ENCODE assay signal across 30 cellular contexts in genomic region chr21:31480228-31480627, GRCh38.
"Had no signal": no experiment of that assay in that cellular context is flagged by ENCODE, and none has a peak within 500 bp of the region (broad histone marks: within the 10 kb centered on the region; RNA-seq: fewer than 3 reads in every experiment).

No MANE protein-coding gene starts in this region.

- ATAC-seq: activated CD4-positive, alpha-beta T cell treated with anti-CD3 and anti-CD28 coated beads for 36 hours; activated CD8-positive, alpha-beta memory T cell treated with anti-CD3 and anti-CD28 coated beads, Interleukin-2, amount 10 ng/mL, durations not matched to agents 7 days and 5 days; activated CD8-positive, alpha-beta T cell treated with anti-CD3 and anti-CD28 coated beads, Interleukin-2, amount 10 ng/mL, durations not matched to agents 7 days and 5 days; activated naive CD8-positive, alpha-beta T cell treated with anti-CD3 and anti-CD28 coated beads, Interleukin-2, amount 50 U/mL, for 24 hours; body of pancreas; effector memory CD8-positive, alpha-beta T cell; foreskin keratinocyte; gastroesophageal sphincter had no signal

- H3K4me3 Mint-ChIP-seq: activated CD4-positive, alpha-beta memory T cell treated with anti-CD3 and anti-CD28 coated beads for 36 hours; activated CD4-positive, alpha-beta T cell treated with anti-CD3 and anti-CD28 coated beads for 36 hours; activated CD4-positive, alpha-beta T cell treated with anti-CD3 and anti-CD28 coated beads, Interleukin-2, amount 10 ng/mL, durations not matched to agents 24 days and 14 days; activated CD8-positive, alpha-beta memory T cell treated with anti-CD3 and anti-CD28 coated beads, Interleukin-2, amount 10 ng/mL, durations not matched to agents 7 days and 5 days; activated CD8-positive, alpha-beta T cell treated with anti-CD3 and anti-CD28 coated beads, Interleukin-2, amount 10 ng/mL, durations not matched to agents 7 days and 5 days; activated naive CD4-positive, alpha-beta T cell treated with anti-CD3 and anti-CD28 coated beads for 36 hours; activated naive CD4-positive, alpha-beta T cell treated with anti-CD3 and anti-CD28 coated beads, Interleukin-2, amount 50 U/mL, for 24 hours; activated naive CD8-positive, alpha-beta T cell treated with anti-CD3 and anti-CD28 coated beads for 36 hours; activated naive CD8-positive, alpha-beta T cell treated with anti-CD3 and anti-CD28 coated beads, Interleukin-2, amount 50 U/mL, for 24 hours; activated T-helper 1 cell treated with anti-CD3 and anti-CD28 coated beads, Interleukin-12 subunit alpha, Interleukin-12 subunit beta, Interleukin-2, Interleukin-4 antibody, amounts not matched to agents 30 ng/mL and 10 ng/mL and 1 ng/mL, durations not matched to agents 14 hours and 24 hours and 36 hours; effector memory CD8-positive, alpha-beta T cell had no signal

- H3K27ac Mint-ChIP-seq: activated CD4-positive, alpha-beta memory T cell treated with anti-CD3 and anti-CD28 coated beads for 36 hours; activated CD4-positive, alpha-beta T cell treated with anti-CD3 and anti-CD28 coated beads for 36 hours; activated CD4-positive, alpha-beta T cell treated with anti-CD3 and anti-CD28 coated beads, Interleukin-2, amount 10 ng/mL, durations not matched to agents 24 days and 14 days; activated CD8-positive, alpha-beta memory T cell treated with anti-CD3 and anti-CD28 coated beads, Interleukin-2, amount 10 ng/mL, durations not matched to agents 7 days and 5 days; activated CD8-positive, alpha-beta T cell treated with anti-CD3 and anti-CD28 coated beads, Interleukin-2, amount 10 ng/mL, durations not matched to agents 7 days and 5 days; activated naive CD4-positive, alpha-beta T cell treated with anti-CD3 and anti-CD28 coated beads for 36 hours; activated naive CD4-positive, alpha-beta T cell treated with anti-CD3 and anti-CD28 coated beads, Interleukin-2, amount 50 U/mL, for 24 hours; activated naive CD8-positive, alpha-beta T cell treated with anti-CD3 and anti-CD28 coated beads for 36 hours; activated naive CD8-positive, alpha-beta T cell treated with anti-CD3 and anti-CD28 coated beads, Interleukin-2, amount 50 U/mL, for 24 hours; activated T-helper 1 cell treated with anti-CD3 and anti-CD28 coated beads, Interleukin-12 subunit alpha, Interleukin-12 subunit beta, Interleukin-2, Interleukin-4 antibody, amounts not matched to agents 30 ng/mL and 10 ng/mL and 1 ng/mL, durations not matched to agents 14 hours and 24 hours and 36 hours; activated T-helper 2 cell treated with anti-CD3 and anti-CD28 coated beads, Interferon-gamma antibody, Interleukin-2, Interleukin-4, amounts not matched to agents 10 μg/mL and 5 μg/mL and 100 μg/mL, durations not matched to agents 14 hours and 24 hours and 36 hours; effector memory CD8-positive, alpha-beta T cell had no signal

- H3K27me3 Mint-ChIP-seq: activated CD4-positive, alpha-beta memory T cell treated with anti-CD3 and anti-CD28 coated beads for 36 hours; activated CD4-positive, alpha-beta T cell treated with anti-CD3 and anti-CD28 coated beads for 36 hours; activated naive CD4-positive, alpha-beta T cell treated with anti-CD3 and anti-CD28 coated beads, Interleukin-2, amount 50 U/mL, for 24 hours; activated naive CD8-positive, alpha-beta T cell treated with anti-CD3 and anti-CD28 coated beads for 36 hours; activated naive CD8-positive, alpha-beta T cell treated with anti-CD3 and anti-CD28 coated beads, Interleukin-2, amount 50 U/mL, for 24 hours; effector memory CD8-positive, alpha-beta T cell had no signal

- H3K4me1 Mint-ChIP-seq: activated CD4-positive, alpha-beta T cell treated with anti-CD3 and anti-CD28 coated beads for 36 hours; activated CD4-positive, alpha-beta T cell treated with anti-CD3 and anti-CD28 coated beads, Interleukin-2, amount 10 ng/mL, durations not matched to agents 24 days and 14 days; activated CD8-positive, alpha-beta memory T cell treated with anti-CD3 and anti-CD28 coated beads, Interleukin-2, amount 10 ng/mL, durations not matched to agents 7 days and 5 days; activated naive CD4-positive, alpha-beta T cell treated with anti-CD3 and anti-CD28 coated beads, Interleukin-2, amount 50 U/mL, for 24 hours; activated naive CD8-positive, alpha-beta T cell treated with anti-CD3 and anti-CD28 coated beads for 36 hours; activated naive CD8-positive, alpha-beta T cell treated with anti-CD3 and anti-CD28 coated beads, Interleukin-2, amount 50 U/mL, for 24 hours had no signal

- DNase-seq: activated CD4-positive, alpha-beta memory T cell treated with anti-CD3 and anti-CD28 coated beads for 36 hours; activated CD4-positive, alpha-beta T cell treated with anti-CD3 and anti-CD28 coated beads for 36 hours; activated CD4-positive, alpha-beta T cell treated with anti-CD3 and anti-CD28 coated beads, Interleukin-2, amount 10 ng/mL, durations not matched to agents 24 days and 14 days; activated CD4-positive, CD25-positive, alpha-beta regulatory T cell; activated CD4-positive, CD25-positive, alpha-beta regulatory T cell treated with anti-CD3 and anti-CD28 coated beads, Interleukin-2, amount 50 U/mL, for 72 hours; activated CD8-positive, alpha-beta memory T cell treated with anti-CD3 and anti-CD28 coated beads, Interleukin-2, amount 10 ng/mL, durations not matched to agents 7 days and 5 days; activated CD8-positive, alpha-beta memory T cell treated with anti-CD3 and anti-CD28 coated beads, Interleukin-2, amount 50 U/mL, for 4 hours; activated CD8-positive, alpha-beta T cell treated with anti-CD3 and anti-CD28 coated beads, Interleukin-2, amount 10 ng/mL, durations not matched to agents 7 days and 5 days; activated effector memory CD4-positive, alpha-beta T cell treated with anti-CD3 and anti-CD28 coated beads, Interleukin-2, amount 50 U/mL, for 16 hours; activated naive CD4-positive, alpha-beta T cell treated with anti-CD3 and anti-CD28 coated beads for 36 hours; activated naive CD8-positive, alpha-beta T cell treated with anti-CD3 and anti-CD28 coated beads for 36 hours; activated naive CD8-positive, alpha-beta T cell treated with anti-CD3 and anti-CD28 coated beads, Interleukin-2, amount 50 U/mL, for 24 hours; activated T-cell treated with anti-CD3 and anti-CD28 coated beads, Interleukin-2, amount 50 U/mL, for 1 hour; activated T-cell treated with anti-CD3 and anti-CD28 coated beads, Interleukin-2, amount 50 U/mL, for 48 hours; adrenal gland; amygdala; aorta; body of pancreas; caudate nucleus; cortex of kidney; dermis blood vessel endothelial cell; effector CD4-positive, alpha-beta T cell; effector memory CD8-positive, alpha-beta T cell; erythroblast; foreskin keratinocyte; T-helper 2 cell had no signal
